ENCODE assay signal across 10 cellular contexts in genomic region chr4:78667764-78668163, GRCh38.
DNase-seq lines count a peak whose midpoint lies in the region; ATAC-seq lines count a peak whose summit lies in the region.
"Had no signal": no experiment of that assay in that cellular context is flagged by ENCODE, and none has a peak within 500 bp of the region (broad histone marks: within the 10 kb centered on the region; RNA-seq: fewer than 3 reads in every experiment).

No MANE protein-coding gene starts in this region.

- DNase-seq in D341Med (ENCODE audit: low spot score): no peak
- no peak for DNase-seq in naive thymus-derived CD4-positive, alpha-beta T cell
- DNase-seq in UCSD-AML1 (lab: John Stamatoyannopoulos, UW; ENCODE audit: unreplicated experiment): no peak
- DNase-seq in EL: no peak
- DNase-seq: mesenchymal stem cell, thyroid gland had no signal

- ATAC-seq in GM18498 (IDR thresholded peaks at IDR 0.05; ENCODE audit: unreplicated experiment) (peak; percentile 85), GM19463 (IDR thresholded peaks at IDR 0.05; ENCODE audit: unreplicated experiment) (peak; percentile 91), HG03060 (IDR thresholded peaks at IDR 0.05; ENCODE audit: low read depth, unreplicated experiment) (peak; percentile 85)
- ATAC-seq in activated T-helper 17 cell treated with anti-CD3 and anti-CD28 coated beads, Interleukin-2, amount 50 U/mL, for 72 hours (replicated peaks): peak; percentile 11
- no peak for ATAC-seq in naive thymus-derived CD4-positive, alpha-beta T cell

- POLR2A ChIA-PET in naive thymus-derived CD4-positive, alpha-beta T cell (lab: Charles Lee): no interaction called here

- H3K27ac Mint-ChIP-seq in activated T-helper 17 cell treated with anti-CD3 and anti-CD28 coated beads, Interleukin-2, amount 50 U/mL, for 72 hours: no peak overlapping the region
- peak overlapping the region in 1 of 9 donors; percentile 2 for H3K27ac Mint-ChIP-seq in naive thymus-derived CD4-positive, alpha-beta T cell

- no peaks in the 10 kb centered on the region for H3K36me3 Mint-ChIP-seq in activated T-helper 17 cell treated with anti-CD3 and anti-CD28 coated beads, Interleukin-2, amount 50 U/mL, for 72 hours (ENCODE audit: low read depth)
- H3K36me3 Mint-ChIP-seq in naive thymus-derived CD4-positive, alpha-beta T cell: peaks cover 0 to 4% (median 0%) of the 10 kb centered on the region in 5 donors

- no peak overlapping the region for H3K4me3 ChIP-seq in naive thymus-derived CD4-positive, alpha-beta T cell (ENCODE audit: low read length)
- H3K4me3 ChIP-seq: thyroid gland had no signal

- CTCF ChIA-PET in naive thymus-derived CD4-positive, alpha-beta T cell (lab: Charles Lee): no interaction called here

- no peaks in the 10 kb centered on the region for H3K4me1 ChIP-seq in naive thymus-derived CD4-positive, alpha-beta T cell (ENCODE audit: control insufficient read depth in 2 of 2, insufficient read depth in 2 of 2, low read length in 2 of 2)

- H3K9me3 ChIP-seq in naive thymus-derived CD4-positive, alpha-beta T cell (ENCODE audit: control insufficient read depth in 2 of 3, low read length in 3 of 3): no peaks in the 10 kb centered on the region
- H3K9me3 ChIP-seq: thyroid gland had no signal

- no peak overlapping the region for H3K4me3 Mint-ChIP-seq in activated T-helper 17 cell treated with anti-CD3 and anti-CD28 coated beads, Interleukin-2, amount 50 U/mL, for 72 hours
- peak overlapping the region in 1 of 10 donors; percentile 19 for H3K4me3 Mint-ChIP-seq in naive thymus-derived CD4-positive, alpha-beta T cell

- H3K4me1 Mint-ChIP-seq in activated T-helper 17 cell treated with anti-CD3 and anti-CD28 coated beads, Interleukin-2, amount 50 U/mL, for 72 hours: no peaks in the 10 kb centered on the region
- H3K4me1 Mint-ChIP-seq in naive thymus-derived CD4-positive, alpha-beta T cell: peaks cover 10 to 29% (median 24%) of the 10 kb centered on the region in 7 donors

- no peaks in the 10 kb centered on the region for H3K27me3 ChIP-seq in naive thymus-derived CD4-positive, alpha-beta T cell (ENCODE audit: control insufficient read depth in 2 of 2, insufficient read depth in 2 of 2, low read length in 2 of 2)
- H3K27me3 ChIP-seq: thyroid gland had no signal

- intact Hi-C loops in naive thymus-derived CD4-positive, alpha-beta T cell (cut with micrococcal nuclease): loop anchor here in 1 of 2 donors (1.0 kb wide), 1 partner anchor 10 kb away; no protein-coding TSS in a partner anchor

- H3K27me3 Mint-ChIP-seq in activated T-helper 17 cell treated with anti-CD3 and anti-CD28 coated beads, Interleukin-2, amount 50 U/mL, for 72 hours: peaks cover 11% of the 10 kb centered on the region
- no peaks in the 10 kb centered on the region for H3K27me3 Mint-ChIP-seq in naive thymus-derived CD4-positive, alpha-beta T cell

- H3K36me3 ChIP-seq in naive thymus-derived CD4-positive, alpha-beta T cell (ENCODE audit: control insufficient read depth in 2 of 3, insufficient read depth in 3 of 3, low read length in 3 of 3): no peaks in the 10 kb centered on the region
- H3K36me3 ChIP-seq: thyroid gland had no signal

- H3K9me3 Mint-ChIP-seq in activated T-helper 17 cell treated with anti-CD3 and anti-CD28 coated beads, Interleukin-2, amount 50 U/mL, for 72 hours: peaks cover 5% of the 10 kb centered on the region
- peaks cover 0 to 5% (median 0%) of the 10 kb centered on the region in 11 donors for H3K9me3 Mint-ChIP-seq in naive thymus-derived CD4-positive, alpha-beta T cell

- no peak overlapping the region for H3K27ac ChIP-seq in naive thymus-derived CD4-positive, alpha-beta T cell (ENCODE audit: low read depth, low read length)
- H3K27ac ChIP-seq: thyroid gland had no signal
